8 cellular contexts compared by ENCODE assay signal in genomic region chr22:23181763-23182288, GRCh38. TPM values are rescaled to one million over a fixed set of nuclear protein-coding genes. Genes with fewer than 3 reads are reported as not detected.
DNase-seq lines count a peak whose midpoint lies in the region; ATAC-seq and TF ChIP-seq lines count a peak whose summit lies in the region.

No MANE protein-coding gene starts in this region.

- H3K4me3 ChIP-seq in AG04449 (ENCODE audit: low read depth, low read length) (peak overlapping the region; percentile 76), Loucy (ENCODE audit: low read length, poor library complexity, severe bottlenecking) (peak overlapping the region; percentile 99), mammary epithelial cell (replicated peaks in 1 of 3; ENCODE audit: insufficient read depth in 1 of 3, low read depth in 2 of 3, low read length in 3 of 3) (peak overlapping the region; percentile 33 to 79 (median 78)), mucosa of stomach (ENCODE audit: low read length) (peak overlapping the region; percentile 32)

- peaks cover 30% of the 10 kb centered on the region for H3K4me1 ChIP-seq in Loucy (ENCODE audit: insufficient read depth, low read length, poor library complexity, severe bottlenecking)
- peaks cover 32% of the 10 kb centered on the region for H3K4me1 ChIP-seq in mammary epithelial cell (ENCODE audit: insufficient read depth, low read length)
- peaks cover 43% of the 10 kb centered on the region for H3K4me1 ChIP-seq in mucosa of stomach (ENCODE audit: control insufficient read depth, insufficient read depth, low read length)

- in situ Hi-C loops in mammary epithelial cell (cut with MboI; ENCODE audit: low sequenced_read_pairs in 2 of 2), result loop anchor here (5.0 to 25.0 kb wide), 4 partner anchors 53 to 205 kb away; no protein-coding TSS in a partner anchor

- H3K4me2 ChIP-seq in Loucy (ENCODE audit: low read depth, low read length, poor library complexity, severe bottlenecking), result peak overlapping the region; percentile 81
- peak overlapping the region; percentile 92 for H3K4me2 ChIP-seq in mammary epithelial cell (ENCODE audit: insufficient read depth, low read depth, low read length)

- no peaks in the 10 kb centered on the region for H3K9me2 ChIP-seq in Loucy (replicated peaks; ENCODE audit: low read depth, low read length)

- CTCF ChIA-PET in AG04449 (lab: Yijun Ruan, JAX), result interaction anchor here (1.3 to 27.6 kb wide), 4 partner anchors 9 to 104 kb away, joined by 3 to 953 read pairs (median 4); no protein-coding TSS in a partner anchor
- CTCF ChIA-PET in mammary epithelial cell (lab: Charles Lee; ENCODE audit: low non-redundant PET), result no interaction called here

- no TSS peak for BruUV-seq in mammary epithelial cell (replicated peaks; lab: Mats Ljungman, UMichigan)

- no peak for ATAC-seq in HG02938 (IDR thresholded peaks at IDR 0.05; ENCODE audit: unreplicated experiment)

- peaks cover 4% of the 10 kb centered on the region for H3F3A ChIP-seq in Loucy (ENCODE audit: low read depth)

- H3K9me3 ChIP-seq in Loucy (ENCODE audit: insufficient read depth, low read depth, low read length), result peaks cover under 1% of the 10 kb centered on the region; the same call in 1 of the 2 replicates
- no peaks in the 10 kb centered on the region for H3K9me3 ChIP-seq in mammary epithelial cell (replicated peaks; ENCODE audit: insufficient read depth, low read length)
- no peaks in the 10 kb centered on the region for H3K9me3 ChIP-seq in mucosa of stomach (ENCODE audit: control insufficient read depth, low read length)

- WGBS in mammary epithelial cell (ENCODE audit: low coverage, missing lambda C conversion rate), result 30% methylated on average over 15 of the region's 39 CpGs

- TF ChIP-seq CTCF in AG04449 (IDR thresholded peaks at IDR 0.05; ENCODE audit: insufficient read depth, low read length, missing control alignments) (no peak), Loucy (conservative IDR thresholded peaks at IDR 0.05; ENCODE audit: low read length) (no peak), mammary epithelial cell (conservative IDR thresholded peaks at IDR 0.05 in 1 of 2, IDR thresholded peaks at IDR 0.05 in 1 of 2; ENCODE audit: extremely low read depth in 1 of 2, insufficient read depth in 1 of 2, low read depth in 1 of 2, low read length in 2 of 2) (no peak)

- peak overlapping the region; percentile 97 for H3K9ac ChIP-seq in Loucy (ENCODE audit: low read depth, low read length, poor library complexity, severe bottlenecking)
- peak overlapping the region; percentile 32 for H3K9ac ChIP-seq in mammary epithelial cell (ENCODE audit: insufficient read depth, low read length)
- peak overlapping the region; percentile 56 for H3K9ac ChIP-seq in mucosa of stomach (ENCODE audit: low read length)

- H3K27ac ChIP-seq in mammary epithelial cell (ENCODE audit: insufficient read depth, low read depth, low read length), result peak overlapping the region; percentile 14

- intact Hi-C loops in mammary epithelial cell (cut with micrococcal nuclease), result loop anchor here (2.0 kb wide), 2 partner anchors 45 to 59 kb away; no protein-coding TSS in a partner anchor

- dilution Hi-C loops in mammary epithelial cell (cut with HindIII; ENCODE audit: low sequenced_read_pairs), result no loop called here

- H3K79me2 ChIP-seq in Loucy (ENCODE audit: insufficient read depth, low read length) (peaks cover 79% of the 10 kb centered on the region), mammary epithelial cell (ENCODE audit: insufficient read depth, low read length) (peaks cover 61% of the 10 kb centered on the region)

- DNase-seq in AG04449 (ENCODE audit: low read depth, low spot score) (no peak), mammary epithelial cell (no peak), NCI-H2029 (lab: John Stamatoyannopoulos, UW) (no peak), AML-193 (lab: John Stamatoyannopoulos, UW) (no peak), NCI-H2227 (lab: John Stamatoyannopoulos, UW; ENCODE audit: unreplicated experiment) (no peak)

- peaks cover 7% of the 10 kb centered on the region for H3K27me3 ChIP-seq in Loucy (ENCODE audit: insufficient read depth, low read length, poor library complexity, severe bottlenecking)
- H3K27me3 ChIP-seq in mammary epithelial cell (ENCODE audit: insufficient read depth, low read length), result no peaks in the 10 kb centered on the region
- no peaks in the 10 kb centered on the region for H3K27me3 ChIP-seq in mucosa of stomach (ENCODE audit: control insufficient read depth, insufficient read depth, low read length)

- H2AFZ ChIP-seq in Loucy (ENCODE audit: low read length) (no peak overlapping the region), mammary epithelial cell (ENCODE audit: low read depth, low read length) (no peak overlapping the region)

- H4K20me1 ChIP-seq in Loucy (ENCODE audit: insufficient read depth, low read length, poor library complexity, severe bottlenecking) (peaks cover 62% of the 10 kb centered on the region), mammary epithelial cell (ENCODE audit: insufficient read depth, low read length) (no peaks in the 10 kb centered on the region)

- POLR2A ChIA-PET in AG04449 (lab: Yijun Ruan, JAX), result no interaction called here

- peaks cover 10% of the 10 kb centered on the region; the same call in 1 of the 2 replicates for H3K36me3 ChIP-seq in Loucy (ENCODE audit: insufficient read depth, low read length)
- peaks cover 2% of the 10 kb centered on the region for H3K36me3 ChIP-seq in mammary epithelial cell (ENCODE audit: insufficient read depth, low read length)
- no peaks in the 10 kb centered on the region for H3K36me3 ChIP-seq in mucosa of stomach (ENCODE audit: control insufficient read depth, insufficient read depth, low read length)

RNA-seq across cellular contexts. Expression of gene BCR, which starts 1.5 kb away (rescaled TPM):
- total RNA-seq in mammary epithelial cell, result 10 to 100 TPM; 67.7 to 69.7 TPM
- 59.1 TPM for polyA plus RNA-seq in mammary epithelial cell
- polyA minus RNA-seq in mammary epithelial cell, result 235 TPM

RNA-seq across cellular contexts. Expression of gene RAB36, which starts 36.5 kb away (rescaled TPM):
- total RNA-seq in mammary epithelial cell, result 1 to 10 TPM; 8.6 to 8.7 TPM
- 7.6 TPM for polyA plus RNA-seq in mammary epithelial cell
- polyA minus RNA-seq in mammary epithelial cell, result 20.8 TPM

RNA-seq across cellular contexts. Expression of gene RSPH14, which starts 40.0 kb away (rescaled TPM):
- under 1 TPM in 1 of 2 donors, not detected in 1; 0.42 TPM for total RNA-seq in mammary epithelial cell
- not detected for polyA plus RNA-seq in mammary epithelial cell
- polyA minus RNA-seq in mammary epithelial cell, result not detected

Comparison
In these comparisons a context has a peak if more than half of its experiments do, and no peak if none do; other contexts are left out.
1. H3K4me3 ChIP-seq: peak in every context shown above with its lines; median percentile 99 in Loucy; 78 in mammary epithelial cell; 76 in AG04449; 32 in mucosa of stomach.
2. H3K9ac ChIP-seq: peak in every context shown above with its lines; median percentile 97 in Loucy; 56 in mucosa of stomach; 32 in mammary epithelial cell.